1 cellular context compared by ENCODE assay signal in the genomic region with DNA sequence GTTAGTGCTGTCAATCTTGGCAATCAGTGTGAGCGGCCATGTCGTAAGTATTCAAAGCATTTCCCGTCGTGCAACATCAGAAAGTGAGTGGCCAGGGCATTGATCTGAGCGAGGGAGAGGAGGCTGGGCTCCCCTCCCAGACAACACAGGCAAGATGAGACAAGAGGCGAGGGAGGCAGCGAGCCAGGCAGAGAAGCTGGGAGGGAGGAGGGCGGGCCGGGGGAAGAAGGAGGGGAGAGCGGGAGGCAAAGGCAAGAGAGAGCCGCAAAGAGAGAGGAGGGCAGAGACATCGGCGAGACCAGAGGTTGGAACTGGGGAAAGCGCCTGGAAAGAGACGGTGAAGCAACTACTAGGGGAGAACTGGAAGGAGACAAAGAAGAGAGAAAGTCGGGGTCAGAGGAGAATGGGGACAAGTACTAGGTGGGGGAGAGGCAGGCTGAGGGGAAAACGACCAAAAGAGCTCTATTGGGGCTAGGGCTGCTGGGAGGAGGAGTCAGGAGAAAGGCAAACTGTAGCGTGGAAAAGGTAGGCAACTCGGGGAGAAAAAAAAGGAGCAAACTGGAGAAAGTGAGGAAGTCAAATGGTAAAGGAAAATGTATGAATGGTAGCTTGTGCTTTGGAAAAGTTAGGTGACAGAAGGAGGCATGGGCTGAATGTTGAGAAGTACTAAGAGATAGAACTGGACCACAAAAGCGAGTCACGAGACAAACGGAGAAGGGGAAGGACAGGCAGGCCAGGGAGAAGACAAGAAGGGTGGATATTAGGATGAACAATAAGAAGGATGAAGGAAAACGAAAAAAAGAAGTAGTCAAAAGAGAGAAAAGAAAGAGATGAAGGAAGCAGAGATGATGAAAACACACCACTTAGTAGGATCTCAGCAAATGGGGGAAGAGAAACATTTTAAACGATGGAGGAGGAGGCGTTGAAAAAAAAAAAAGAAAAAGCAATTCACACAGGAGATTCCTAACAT.
TF ChIP-seq lines count a peak whose summit lies in the region.

No MANE protein-coding gene starts in this region.

TF ChIP-seq in K562, 482 proteins besides CTCF, POLR2A, EP300 and RAD21 (continued from another document and continues in another):
- TF ChIP-seq MAFF (IDR thresholded peaks at IDR 0.05; ENCODE audit: low read length) (no peak), PTRF (tag; IDR thresholded peaks at IDR 0.05) (no peak), ZNF445 (CRISPR knock-in tag; IDR thresholded peaks at IDR 0.05; ENCODE audit: low read depth) (no peak), LEF1 (IDR thresholded peaks at IDR 0.05) (no peak), ZNF507 (tag; conservative IDR thresholded peaks at IDR 0.05) (no peak), SMAD3 (CRISPR knock-in tag; conservative IDR thresholded peaks at IDR 0.05) (no peak), NR1H2 (CRISPR knock-in tag; IDR thresholded peaks at IDR 0.05) (no peak), SIN3B (IDR thresholded peaks at IDR 0.05; ENCODE audit: low read depth) (no peak), NFIC (IDR thresholded peaks at IDR 0.05) (peak; percentile 42; the same call in 1 of the 2 replicates), EHMT2 (IDR thresholded peaks at IDR 0.05) (peak; percentile 20; the same call in 1 of the 2 replicates), HIVEP1 (CRISPR knock-in tag; IDR thresholded peaks at IDR 0.05) (no peak), FIP1L1 (IDR thresholded peaks at IDR 0.05; ENCODE audit: low read depth, low read length, poor library complexity, severe bottlenecking) (no peak), CBX5 (IDR thresholded peaks at IDR 0.05; ENCODE audit: borderline replicate concordance, low read depth) (no peak), TARDBP (IDR thresholded peaks at IDR 0.05) (no peak), ZNF384 (IDR thresholded peaks at IDR 0.05; ENCODE audit: low read depth, low read length) (no peak), FOXK1 (CRISPR knock-in tag; IDR thresholded peaks at IDR 0.05; ENCODE audit: borderline replicate concordance) (no peak), ZNF274 (IDR thresholded peaks at IDR 0.05; ENCODE audit: borderline replicate concordance, low read depth, low read length) (no peak), ZNF146 (CRISPR knock-in tag; IDR thresholded peaks at IDR 0.05; ENCODE audit: unreplicated experiment) (no peak)
- TF ChIP-seq, protein P1, sequence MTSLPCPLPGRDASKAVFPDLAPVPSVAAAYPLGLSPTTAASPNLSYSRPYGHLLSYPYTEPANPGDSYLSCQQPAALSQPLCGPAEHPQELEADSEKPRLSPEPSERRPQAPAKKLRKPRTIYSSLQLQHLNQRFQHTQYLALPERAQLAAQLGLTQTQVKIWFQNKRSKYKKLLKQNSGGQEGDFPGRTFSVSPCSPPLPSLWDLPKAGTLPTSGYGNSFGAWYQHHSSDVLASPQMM (CRISPR knock-in tag; IDR thresholded peaks at IDR 0.05) = no peak
- TF ChIP-seq, protein P2, sequence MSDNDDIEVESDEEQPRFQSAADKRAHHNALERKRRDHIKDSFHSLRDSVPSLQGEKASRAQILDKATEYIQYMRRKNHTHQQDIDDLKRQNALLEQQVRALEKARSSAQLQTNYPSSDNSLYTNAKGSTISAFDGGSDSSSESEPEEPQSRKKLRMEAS (CRISPR knock-in tag; IDR thresholded peaks at IDR 0.05) = no peak
- TF ChIP-seq, protein P3, sequence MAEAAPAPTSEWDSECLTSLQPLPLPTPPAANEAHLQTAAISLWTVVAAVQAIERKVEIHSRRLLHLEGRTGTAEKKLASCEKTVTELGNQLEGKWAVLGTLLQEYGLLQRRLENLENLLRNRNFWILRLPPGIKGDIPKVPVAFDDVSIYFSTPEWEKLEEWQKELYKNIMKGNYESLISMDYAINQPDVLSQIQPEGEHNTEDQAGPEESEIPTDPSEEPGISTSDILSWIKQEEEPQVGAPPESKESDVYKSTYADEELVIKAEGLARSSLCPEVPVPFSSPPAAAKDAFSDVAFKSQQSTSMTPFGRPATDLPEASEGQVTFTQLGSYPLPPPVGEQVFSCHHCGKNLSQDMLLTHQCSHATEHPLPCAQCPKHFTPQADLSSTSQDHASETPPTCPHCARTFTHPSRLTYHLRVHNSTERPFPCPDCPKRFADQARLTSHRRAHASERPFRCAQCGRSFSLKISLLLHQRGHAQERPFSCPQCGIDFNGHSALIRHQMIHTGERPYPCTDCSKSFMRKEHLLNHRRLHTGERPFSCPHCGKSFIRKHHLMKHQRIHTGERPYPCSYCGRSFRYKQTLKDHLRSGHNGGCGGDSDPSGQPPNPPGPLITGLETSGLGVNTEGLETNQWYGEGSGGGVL (CRISPR knock-in tag; IDR thresholded peaks at IDR 0.05) = no peak
- TF ChIP-seq, protein P4, sequence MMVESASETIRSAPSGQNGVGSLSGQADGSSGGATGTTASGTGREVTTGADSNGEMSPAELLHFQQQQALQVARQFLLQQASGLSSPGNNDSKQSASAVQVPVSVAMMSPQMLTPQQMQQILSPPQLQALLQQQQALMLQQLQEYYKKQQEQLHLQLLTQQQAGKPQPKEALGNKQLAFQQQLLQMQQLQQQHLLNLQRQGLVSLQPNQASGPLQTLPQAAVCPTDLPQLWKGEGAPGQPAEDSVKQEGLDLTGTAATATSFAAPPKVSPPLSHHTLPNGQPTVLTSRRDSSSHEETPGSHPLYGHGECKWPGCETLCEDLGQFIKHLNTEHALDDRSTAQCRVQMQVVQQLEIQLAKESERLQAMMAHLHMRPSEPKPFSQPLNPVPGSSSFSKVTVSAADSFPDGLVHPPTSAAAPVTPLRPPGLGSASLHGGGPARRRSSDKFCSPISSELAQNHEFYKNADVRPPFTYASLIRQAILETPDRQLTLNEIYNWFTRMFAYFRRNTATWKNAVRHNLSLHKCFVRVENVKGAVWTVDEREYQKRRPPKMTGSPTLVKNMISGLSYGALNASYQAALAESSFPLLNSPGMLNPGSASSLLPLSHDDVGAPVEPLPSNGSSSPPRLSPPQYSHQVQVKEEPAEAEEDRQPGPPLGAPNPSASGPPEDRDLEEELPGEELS (CRISPR knock-in tag; IDR thresholded peaks at IDR 0.05; ENCODE audit: borderline replicate concordance) = no peak
- TF ChIP-seq, protein P5, sequence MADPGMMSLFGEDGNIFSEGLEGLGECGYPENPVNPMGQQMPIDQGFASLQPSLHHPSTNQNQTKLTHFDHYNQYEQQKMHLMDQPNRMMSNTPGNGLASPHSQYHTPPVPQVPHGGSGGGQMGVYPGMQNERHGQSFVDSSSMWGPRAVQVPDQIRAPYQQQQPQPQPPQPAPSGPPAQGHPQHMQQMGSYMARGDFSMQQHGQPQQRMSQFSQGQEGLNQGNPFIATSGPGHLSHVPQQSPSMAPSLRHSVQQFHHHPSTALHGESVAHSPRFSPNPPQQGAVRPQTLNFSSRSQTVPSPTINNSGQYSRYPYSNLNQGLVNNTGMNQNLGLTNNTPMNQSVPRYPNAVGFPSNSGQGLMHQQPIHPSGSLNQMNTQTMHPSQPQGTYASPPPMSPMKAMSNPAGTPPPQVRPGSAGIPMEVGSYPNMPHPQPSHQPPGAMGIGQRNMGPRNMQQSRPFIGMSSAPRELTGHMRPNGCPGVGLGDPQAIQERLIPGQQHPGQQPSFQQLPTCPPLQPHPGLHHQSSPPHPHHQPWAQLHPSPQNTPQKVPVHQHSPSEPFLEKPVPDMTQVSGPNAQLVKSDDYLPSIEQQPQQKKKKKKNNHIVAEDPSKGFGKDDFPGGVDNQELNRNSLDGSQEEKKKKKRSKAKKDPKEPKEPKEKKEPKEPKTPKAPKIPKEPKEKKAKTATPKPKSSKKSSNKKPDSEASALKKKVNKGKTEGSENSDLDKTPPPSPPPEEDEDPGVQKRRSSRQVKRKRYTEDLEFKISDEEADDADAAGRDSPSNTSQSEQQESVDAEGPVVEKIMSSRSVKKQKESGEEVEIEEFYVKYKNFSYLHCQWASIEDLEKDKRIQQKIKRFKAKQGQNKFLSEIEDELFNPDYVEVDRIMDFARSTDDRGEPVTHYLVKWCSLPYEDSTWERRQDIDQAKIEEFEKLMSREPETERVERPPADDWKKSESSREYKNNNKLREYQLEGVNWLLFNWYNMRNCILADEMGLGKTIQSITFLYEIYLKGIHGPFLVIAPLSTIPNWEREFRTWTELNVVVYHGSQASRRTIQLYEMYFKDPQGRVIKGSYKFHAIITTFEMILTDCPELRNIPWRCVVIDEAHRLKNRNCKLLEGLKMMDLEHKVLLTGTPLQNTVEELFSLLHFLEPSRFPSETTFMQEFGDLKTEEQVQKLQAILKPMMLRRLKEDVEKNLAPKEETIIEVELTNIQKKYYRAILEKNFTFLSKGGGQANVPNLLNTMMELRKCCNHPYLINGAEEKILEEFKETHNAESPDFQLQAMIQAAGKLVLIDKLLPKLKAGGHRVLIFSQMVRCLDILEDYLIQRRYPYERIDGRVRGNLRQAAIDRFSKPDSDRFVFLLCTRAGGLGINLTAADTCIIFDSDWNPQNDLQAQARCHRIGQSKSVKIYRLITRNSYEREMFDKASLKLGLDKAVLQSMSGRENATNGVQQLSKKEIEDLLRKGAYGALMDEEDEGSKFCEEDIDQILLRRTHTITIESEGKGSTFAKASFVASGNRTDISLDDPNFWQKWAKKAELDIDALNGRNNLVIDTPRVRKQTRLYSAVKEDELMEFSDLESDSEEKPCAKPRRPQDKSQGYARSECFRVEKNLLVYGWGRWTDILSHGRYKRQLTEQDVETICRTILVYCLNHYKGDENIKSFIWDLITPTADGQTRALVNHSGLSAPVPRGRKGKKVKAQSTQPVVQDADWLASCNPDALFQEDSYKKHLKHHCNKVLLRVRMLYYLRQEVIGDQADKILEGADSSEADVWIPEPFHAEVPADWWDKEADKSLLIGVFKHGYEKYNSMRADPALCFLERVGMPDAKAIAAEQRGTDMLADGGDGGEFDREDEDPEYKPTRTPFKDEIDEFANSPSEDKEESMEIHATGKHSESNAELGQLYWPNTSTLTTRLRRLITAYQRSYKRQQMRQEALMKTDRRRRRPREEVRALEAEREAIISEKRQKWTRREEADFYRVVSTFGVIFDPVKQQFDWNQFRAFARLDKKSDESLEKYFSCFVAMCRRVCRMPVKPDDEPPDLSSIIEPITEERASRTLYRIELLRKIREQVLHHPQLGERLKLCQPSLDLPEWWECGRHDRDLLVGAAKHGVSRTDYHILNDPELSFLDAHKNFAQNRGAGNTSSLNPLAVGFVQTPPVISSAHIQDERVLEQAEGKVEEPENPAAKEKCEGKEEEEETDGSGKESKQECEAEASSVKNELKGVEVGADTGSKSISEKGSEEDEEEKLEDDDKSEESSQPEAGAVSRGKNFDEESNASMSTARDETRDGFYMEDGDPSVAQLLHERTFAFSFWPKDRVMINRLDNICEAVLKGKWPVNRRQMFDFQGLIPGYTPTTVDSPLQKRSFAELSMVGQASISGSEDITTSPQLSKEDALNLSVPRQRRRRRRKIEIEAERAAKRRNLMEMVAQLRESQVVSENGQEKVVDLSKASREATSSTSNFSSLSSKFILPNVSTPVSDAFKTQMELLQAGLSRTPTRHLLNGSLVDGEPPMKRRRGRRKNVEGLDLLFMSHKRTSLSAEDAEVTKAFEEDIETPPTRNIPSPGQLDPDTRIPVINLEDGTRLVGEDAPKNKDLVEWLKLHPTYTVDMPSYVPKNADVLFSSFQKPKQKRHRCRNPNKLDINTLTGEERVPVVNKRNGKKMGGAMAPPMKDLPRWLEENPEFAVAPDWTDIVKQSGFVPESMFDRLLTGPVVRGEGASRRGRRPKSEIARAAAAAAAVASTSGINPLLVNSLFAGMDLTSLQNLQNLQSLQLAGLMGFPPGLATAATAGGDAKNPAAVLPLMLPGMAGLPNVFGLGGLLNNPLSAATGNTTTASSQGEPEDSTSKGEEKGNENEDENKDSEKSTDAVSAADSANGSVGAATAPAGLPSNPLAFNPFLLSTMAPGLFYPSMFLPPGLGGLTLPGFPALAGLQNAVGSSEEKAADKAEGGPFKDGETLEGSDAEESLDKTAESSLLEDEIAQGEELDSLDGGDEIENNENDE (IDR thresholded peaks at IDR 0.05; ENCODE audit: low read depth, low read length) = no peak
- TF ChIP-seq, protein P6, sequence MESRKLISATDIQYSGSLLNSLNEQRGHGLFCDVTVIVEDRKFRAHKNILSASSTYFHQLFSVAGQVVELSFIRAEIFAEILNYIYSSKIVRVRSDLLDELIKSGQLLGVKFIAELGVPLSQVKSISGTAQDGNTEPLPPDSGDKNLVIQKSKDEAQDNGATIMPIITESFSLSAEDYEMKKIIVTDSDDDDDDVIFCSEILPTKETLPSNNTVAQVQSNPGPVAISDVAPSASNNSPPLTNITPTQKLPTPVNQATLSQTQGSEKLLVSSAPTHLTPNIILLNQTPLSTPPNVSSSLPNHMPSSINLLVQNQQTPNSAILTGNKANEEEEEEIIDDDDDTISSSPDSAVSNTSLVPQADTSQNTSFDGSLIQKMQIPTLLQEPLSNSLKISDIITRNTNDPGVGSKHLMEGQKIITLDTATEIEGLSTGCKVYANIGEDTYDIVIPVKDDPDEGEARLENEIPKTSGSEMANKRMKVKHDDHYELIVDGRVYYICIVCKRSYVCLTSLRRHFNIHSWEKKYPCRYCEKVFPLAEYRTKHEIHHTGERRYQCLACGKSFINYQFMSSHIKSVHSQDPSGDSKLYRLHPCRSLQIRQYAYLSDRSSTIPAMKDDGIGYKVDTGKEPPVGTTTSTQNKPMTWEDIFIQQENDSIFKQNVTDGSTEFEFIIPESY (CRISPR knock-in tag; IDR thresholded peaks at IDR 0.05) = no peak
- TF ChIP-seq, protein P7, sequence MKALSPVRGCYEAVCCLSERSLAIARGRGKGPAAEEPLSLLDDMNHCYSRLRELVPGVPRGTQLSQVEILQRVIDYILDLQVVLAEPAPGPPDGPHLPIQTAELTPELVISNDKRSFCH (CRISPR knock-in tag; IDR thresholded peaks at IDR 0.05) = no peak
- TF ChIP-seq, protein P7 (tag; IDR thresholded peaks at IDR 0.05) = no peak
- TF ChIP-seq, protein P8, sequence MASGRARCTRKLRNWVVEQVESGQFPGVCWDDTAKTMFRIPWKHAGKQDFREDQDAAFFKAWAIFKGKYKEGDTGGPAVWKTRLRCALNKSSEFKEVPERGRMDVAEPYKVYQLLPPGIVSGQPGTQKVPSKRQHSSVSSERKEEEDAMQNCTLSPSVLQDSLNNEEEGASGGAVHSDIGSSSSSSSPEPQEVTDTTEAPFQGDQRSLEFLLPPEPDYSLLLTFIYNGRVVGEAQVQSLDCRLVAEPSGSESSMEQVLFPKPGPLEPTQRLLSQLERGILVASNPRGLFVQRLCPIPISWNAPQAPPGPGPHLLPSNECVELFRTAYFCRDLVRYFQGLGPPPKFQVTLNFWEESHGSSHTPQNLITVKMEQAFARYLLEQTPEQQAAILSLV (tag; IDR thresholded peaks at IDR 0.05) = no peak
- TF ChIP-seq, protein P9, sequence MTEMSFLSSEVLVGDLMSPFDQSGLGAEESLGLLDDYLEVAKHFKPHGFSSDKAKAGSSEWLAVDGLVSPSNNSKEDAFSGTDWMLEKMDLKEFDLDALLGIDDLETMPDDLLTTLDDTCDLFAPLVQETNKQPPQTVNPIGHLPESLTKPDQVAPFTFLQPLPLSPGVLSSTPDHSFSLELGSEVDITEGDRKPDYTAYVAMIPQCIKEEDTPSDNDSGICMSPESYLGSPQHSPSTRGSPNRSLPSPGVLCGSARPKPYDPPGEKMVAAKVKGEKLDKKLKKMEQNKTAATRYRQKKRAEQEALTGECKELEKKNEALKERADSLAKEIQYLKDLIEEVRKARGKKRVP (CRISPR knock-in tag; IDR thresholded peaks at IDR 0.05) = no peak
